In the genomic region with DNA sequence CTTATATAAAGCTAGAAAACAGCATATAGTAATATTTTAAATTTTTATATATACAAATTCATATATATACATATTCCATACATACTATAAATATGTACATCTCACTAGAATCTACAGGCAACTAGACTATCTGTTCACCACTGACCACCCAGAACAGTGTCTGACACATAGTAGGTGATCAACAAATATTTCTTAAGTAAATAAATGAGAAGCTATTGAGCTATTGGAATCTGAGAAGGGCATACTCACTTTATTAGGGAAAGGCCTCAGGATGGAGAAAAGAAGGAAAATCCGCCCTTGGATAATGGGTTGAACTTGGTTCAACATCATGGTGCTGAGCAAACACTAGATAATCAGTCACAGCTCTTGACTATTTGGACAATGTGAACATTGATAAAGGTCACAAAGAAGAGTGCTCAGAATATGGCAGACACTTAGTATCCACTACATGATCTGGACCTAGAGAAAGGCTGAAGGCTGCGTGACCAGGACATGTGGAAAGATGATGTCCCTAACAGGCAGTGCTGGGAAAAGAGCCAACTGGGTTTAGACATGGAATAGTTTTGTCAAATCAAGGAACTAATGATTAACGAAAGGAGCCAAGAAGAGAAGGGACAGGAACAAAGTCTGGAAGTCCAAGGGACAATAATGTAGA, we compare ENCODE assay signal across 1 cellular context.
TF ChIP-seq lines count a peak whose summit lies in the region.

No MANE protein-coding gene starts in this region.

TF ChIP-seq in HepG2, 621 proteins besides CTCF, POLR2A, EP300 and RAD21 (continued from another document and continues in another):
- TF ChIP-seq PRPF4 (IDR thresholded peaks at IDR 0.05; ENCODE audit: low read depth, low read length, poor library complexity, severe bottlenecking), result no peak
- TF ChIP-seq ZNF704 (CRISPR knock-in tag; IDR thresholded peaks at IDR 0.05; ENCODE audit: borderline replicate concordance), result no peak
- TF ChIP-seq, protein P1, sequence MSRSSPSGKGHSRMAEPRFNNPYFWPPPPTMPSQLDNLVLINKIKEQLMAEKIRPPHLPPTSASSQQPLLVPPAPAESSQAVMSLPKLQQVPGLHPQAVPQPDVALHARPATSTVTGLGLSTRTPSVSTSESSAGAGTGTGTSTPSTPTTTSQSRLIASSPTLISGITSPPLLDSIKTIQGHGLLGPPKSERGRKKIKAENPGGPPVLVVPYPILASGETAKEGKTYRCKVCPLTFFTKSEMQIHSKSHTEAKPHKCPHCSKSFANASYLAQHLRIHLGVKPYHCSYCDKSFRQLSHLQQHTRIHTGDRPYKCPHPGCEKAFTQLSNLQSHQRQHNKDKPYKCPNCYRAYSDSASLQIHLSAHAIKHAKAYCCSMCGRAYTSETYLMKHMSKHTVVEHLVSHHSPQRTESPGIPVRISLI (CRISPR knock-in tag; IDR thresholded peaks at IDR 0.05; ENCODE audit: borderline replicate concordance), result no peak
- no peak for TF ChIP-seq ETS1 (CRISPR knock-in tag; IDR thresholded peaks at IDR 0.05)
- no peak for TF ChIP-seq SRSF9 (IDR thresholded peaks at IDR 0.05; ENCODE audit: borderline replicate concordance, insufficient read depth, low read depth, low read length, poor library complexity, severe bottlenecking)
- no peak for TF ChIP-seq ZBTB34 (CRISPR knock-in tag; IDR thresholded peaks at IDR 0.05)
- TF ChIP-seq ZNF264 (CRISPR knock-in tag; IDR thresholded peaks at IDR 0.05), result no peak
- TF ChIP-seq ZNF136 (CRISPR knock-in tag; IDR thresholded peaks at IDR 0.05; ENCODE audit: low read depth), result no peak
- TF ChIP-seq HIVEP1 (CRISPR knock-in tag; IDR thresholded peaks at IDR 0.05), result no peak
- no peak for TF ChIP-seq ATF1 (CRISPR knock-in tag; IDR thresholded peaks at IDR 0.05)
- TF ChIP-seq HBP1 (CRISPR knock-in tag; IDR thresholded peaks at IDR 0.05; ENCODE audit: low read depth), result no peak
- TF ChIP-seq, protein P2, sequence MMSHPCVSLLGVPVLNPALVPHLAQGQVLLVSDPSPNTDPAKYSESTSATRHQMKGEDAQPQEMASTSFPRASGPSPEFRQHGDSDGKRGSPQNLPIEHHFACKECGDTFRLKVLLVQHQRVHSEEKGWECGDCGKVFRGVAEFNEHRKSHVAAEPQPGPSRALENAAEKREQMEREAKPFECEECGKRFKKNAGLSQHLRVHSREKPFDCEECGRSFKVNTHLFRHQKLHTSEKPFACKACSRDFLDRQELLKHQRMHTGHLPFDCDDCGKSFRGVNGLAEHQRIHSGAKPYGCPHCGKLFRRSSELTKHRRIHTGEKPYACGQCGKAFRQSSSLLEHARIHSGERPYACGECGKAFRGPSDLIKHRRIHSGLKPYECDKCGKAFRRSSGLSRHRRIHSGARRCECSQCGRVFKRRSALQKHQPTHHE (CRISPR knock-in tag; IDR thresholded peaks at IDR 0.05; ENCODE audit: borderline replicate concordance), result no peak
- TF ChIP-seq, protein P3, sequence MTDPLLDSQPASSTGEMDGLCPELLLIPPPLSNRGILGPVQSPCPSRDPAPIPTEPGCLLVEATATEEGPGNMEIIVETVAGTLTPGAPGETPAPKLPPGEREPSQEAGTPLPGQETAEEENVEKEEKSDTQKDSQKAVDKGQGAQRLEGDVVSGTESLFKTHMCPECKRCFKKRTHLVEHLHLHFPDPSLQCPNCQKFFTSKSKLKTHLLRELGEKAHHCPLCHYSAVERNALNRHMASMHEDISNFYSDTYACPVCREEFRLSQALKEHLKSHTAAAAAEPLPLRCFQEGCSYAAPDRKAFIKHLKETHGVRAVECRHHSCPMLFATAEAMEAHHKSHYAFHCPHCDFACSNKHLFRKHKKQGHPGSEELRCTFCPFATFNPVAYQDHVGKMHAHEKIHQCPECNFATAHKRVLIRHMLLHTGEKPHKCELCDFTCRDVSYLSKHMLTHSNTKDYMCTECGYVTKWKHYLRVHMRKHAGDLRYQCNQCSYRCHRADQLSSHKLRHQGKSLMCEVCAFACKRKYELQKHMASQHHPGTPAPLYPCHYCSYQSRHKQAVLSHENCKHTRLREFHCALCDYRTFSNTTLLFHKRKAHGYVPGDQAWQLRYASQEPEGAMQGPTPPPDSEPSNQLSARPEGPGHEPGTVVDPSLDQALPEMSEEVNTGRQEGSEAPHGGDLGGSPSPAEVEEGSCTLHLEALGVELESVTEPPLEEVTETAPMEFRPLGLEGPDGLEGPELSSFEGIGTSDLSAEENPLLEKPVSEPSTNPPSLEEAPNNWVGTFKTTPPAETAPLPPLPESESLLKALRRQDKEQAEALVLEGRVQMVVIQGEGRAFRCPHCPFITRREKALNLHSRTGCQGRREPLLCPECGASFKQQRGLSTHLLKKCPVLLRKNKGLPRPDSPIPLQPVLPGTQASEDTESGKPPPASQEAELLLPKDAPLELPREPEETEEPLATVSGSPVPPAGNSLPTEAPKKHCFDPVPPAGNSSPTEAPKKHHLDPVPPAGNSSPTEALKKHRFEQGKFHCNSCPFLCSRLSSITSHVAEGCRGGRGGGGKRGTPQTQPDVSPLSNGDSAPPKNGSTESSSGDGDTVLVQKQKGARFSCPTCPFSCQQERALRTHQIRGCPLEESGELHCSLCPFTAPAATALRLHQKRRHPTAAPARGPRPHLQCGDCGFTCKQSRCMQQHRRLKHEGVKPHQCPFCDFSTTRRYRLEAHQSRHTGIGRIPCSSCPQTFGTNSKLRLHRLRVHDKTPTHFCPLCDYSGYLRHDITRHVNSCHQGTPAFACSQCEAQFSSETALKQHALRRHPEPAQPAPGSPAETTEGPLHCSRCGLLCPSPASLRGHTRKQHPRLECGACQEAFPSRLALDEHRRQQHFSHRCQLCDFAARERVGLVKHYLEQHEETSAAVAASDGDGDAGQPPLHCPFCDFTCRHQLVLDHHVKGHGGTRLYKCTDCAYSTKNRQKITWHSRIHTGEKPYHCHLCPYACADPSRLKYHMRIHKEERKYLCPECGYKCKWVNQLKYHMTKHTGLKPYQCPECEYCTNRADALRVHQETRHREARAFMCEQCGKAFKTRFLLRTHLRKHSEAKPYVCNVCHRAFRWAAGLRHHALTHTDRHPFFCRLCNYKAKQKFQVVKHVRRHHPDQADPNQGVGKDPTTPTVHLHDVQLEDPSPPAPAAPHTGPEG (CRISPR knock-in tag; IDR thresholded peaks at IDR 0.05), result no peak
- no peak for TF ChIP-seq ZNF281 (CRISPR knock-in tag; IDR thresholded peaks at IDR 0.05; ENCODE audit: borderline replicate concordance)
- no peak for TF ChIP-seq NRL (CRISPR knock-in tag; IDR thresholded peaks at IDR 0.05; ENCODE audit: borderline replicate concordance)
- TF ChIP-seq KAT7 (CRISPR knock-in tag; IDR thresholded peaks at IDR 0.05; ENCODE audit: borderline replicate concordance), result no peak
- no peak for TF ChIP-seq ZNF430 (CRISPR knock-in tag; IDR thresholded peaks at IDR 0.05)
- no peak for TF ChIP-seq DNMT1 (CRISPR knock-in tag; IDR thresholded peaks at IDR 0.05)
- no peak for TF ChIP-seq CEBPB (IDR thresholded peaks at IDR 0.05; ENCODE audit: borderline replicate concordance, low read depth, low read length)
- no peak for TF ChIP-seq CERS6 (CRISPR knock-in tag; IDR thresholded peaks at IDR 0.05)
- TF ChIP-seq ZNF446 (CRISPR knock-in tag; IDR thresholded peaks at IDR 0.05), result no peak
- TF ChIP-seq ZNF256 (CRISPR knock-in tag; conservative IDR thresholded peaks at IDR 0.05), result no peak
- no peak for TF ChIP-seq ZNF274 (CRISPR knock-in tag; IDR thresholded peaks at IDR 0.05)
- TF ChIP-seq ZNF253 (CRISPR knock-in tag; IDR thresholded peaks at IDR 0.05; ENCODE audit: borderline replicate concordance), result no peak
- TF ChIP-seq ZNF546 (CRISPR knock-in tag; conservative IDR thresholded peaks at IDR 0.05), result no peak
- no peak for TF ChIP-seq NR1H2 (CRISPR knock-in tag; IDR thresholded peaks at IDR 0.05; ENCODE audit: borderline replicate concordance, low read depth)
- no peak for TF ChIP-seq KDM1A (CRISPR knock-in tag; IDR thresholded peaks at IDR 0.05)
- TF ChIP-seq ZNF564 (CRISPR knock-in tag; IDR thresholded peaks at IDR 0.05), result no peak
- no peak for TF ChIP-seq ZFP37 (CRISPR knock-in tag; IDR thresholded peaks at IDR 0.05; ENCODE audit: borderline replicate concordance)
- no peak for TF ChIP-seq ZNF282 (IDR thresholded peaks at IDR 0.05; ENCODE audit: partially characterized antibody)
- TF ChIP-seq PREB (CRISPR knock-in tag; IDR thresholded peaks at IDR 0.05), result no peak
- TF ChIP-seq ZNF20 (CRISPR knock-in tag; IDR thresholded peaks at IDR 0.05), result no peak
- TF ChIP-seq ZSCAN9 (CRISPR knock-in tag; IDR thresholded peaks at IDR 0.05; ENCODE audit: borderline replicate concordance), result no peak
- no peak for TF ChIP-seq MATR3 (CRISPR knock-in tag; IDR thresholded peaks at IDR 0.05)
- TF ChIP-seq ZNF678 (CRISPR knock-in tag; IDR thresholded peaks at IDR 0.05), result no peak
- TF ChIP-seq CSRNP1 (CRISPR knock-in tag; IDR thresholded peaks at IDR 0.05), result no peak
